ENCODE assay signal across 16 cellular contexts in genomic region chr11:125148743-125149142, GRCh38. TPM values are rescaled to one million over a fixed set of nuclear protein-coding genes. Genes with fewer than 3 reads are reported as not detected.
DNase-seq lines count a peak whose midpoint lies in the region; ATAC-seq and TF ChIP-seq lines count a peak whose summit lies in the region.
"Had no signal": no experiment of that assay in that cellular context is flagged by ENCODE, and none has a peak within 500 bp of the region (broad histone marks: within the 10 kb centered on the region; RNA-seq: fewer than 3 reads in every experiment).

No MANE protein-coding gene starts in this region.

- no peak overlapping the region for H3K4me3 Mint-ChIP-seq in activated CD8-positive, alpha-beta memory T cell treated with anti-CD3 and anti-CD28 coated beads, Interleukin-2, amount 10 ng/mL, durations not matched to agents 7 days and 5 days
- H3K4me3 Mint-ChIP-seq in WTC11 = no peak overlapping the region
- H3K4me3 Mint-ChIP-seq in osteocyte (ENCODE audit: unreplicated experiment) = no peak overlapping the region
- H3K4me3 Mint-ChIP-seq: CD4-positive, alpha-beta memory T cell; H9 had no signal

- no peaks in the 10 kb centered on the region for H3K4me1 Mint-ChIP-seq in activated CD8-positive, alpha-beta memory T cell treated with anti-CD3 and anti-CD28 coated beads, Interleukin-2, amount 10 ng/mL, durations not matched to agents 7 days and 5 days
- H3K4me1 Mint-ChIP-seq in WTC11 (peaks cover 25% of the 10 kb centered on the region), osteocyte (ENCODE audit: unreplicated experiment) (peaks cover 9% of the 10 kb centered on the region)
- H3K4me1 Mint-ChIP-seq: CD14-positive monocyte; CD4-positive, alpha-beta memory T cell had no signal

- TF ChIP-seq CTCF in WTC11 (IDR thresholded peaks at IDR 0.05) (no peak), osteocyte (IDR thresholded peaks at IDR 0.05) (no peak)

- H3K27me3 Mint-ChIP-seq in activated CD8-positive, alpha-beta memory T cell treated with anti-CD3 and anti-CD28 coated beads, Interleukin-2, amount 10 ng/mL, durations not matched to agents 7 days and 5 days = peaks cover 12% of the 10 kb centered on the region
- peaks cover 82% of the 10 kb centered on the region for H3K27me3 Mint-ChIP-seq in WTC11 (ENCODE audit: low read depth)
- H3K27me3 Mint-ChIP-seq in osteocyte (ENCODE audit: unreplicated experiment) = no peaks in the 10 kb centered on the region

- CTCF ChIA-PET in activated CD8-positive, alpha-beta memory T cell treated with anti-CD3 and anti-CD28 coated beads, Interleukin-2, amount 10 ng/mL, durations not matched to agents 7 days and 5 days (lab: Charles Lee) = interaction anchor here (1.2 kb wide), 1 partner anchor 215 kb away, joined by 4 read pairs; no protein-coding TSS in a partner anchor
- CTCF ChIA-PET in WTC11 (lab: Charles Lee) = interaction anchor here (1.2 to 1.6 kb wide), 3 partner anchors 16 to 197 kb away, joined by 3 to 6 read pairs (median 4); partner anchors contain the start of gene PKNOX2

- peak; percentile 33 for DNase-seq in activated CD8-positive, alpha-beta memory T cell treated with anti-CD3 and anti-CD28 coated beads, Interleukin-2, amount 10 ng/mL, durations not matched to agents 7 days and 5 days
- no peak for DNase-seq in activated CD8-positive, alpha-beta memory T cell treated with anti-CD3 and anti-CD28 coated beads, Interleukin-2, amount 50 U/mL, for 4 hours
- DNase-seq in WTC11 (ENCODE audit: low spot score) (no peak), foreskin melanocyte (peak; percentile 6), osteocyte (ENCODE audit: extremely low spot score, unreplicated experiment) (peak; percentile 23), GM03348 (ENCODE audit: low spot score) (no peak), NCI-H2196 (lab: John Stamatoyannopoulos, UW; ENCODE audit: unreplicated experiment) (no peak)
- DNase-seq: 8988T; CD4-positive, alpha-beta memory T cell; DMS53; DND-41; EL; H9 had no signal

- H3K27ac Mint-ChIP-seq in activated CD8-positive, alpha-beta memory T cell treated with anti-CD3 and anti-CD28 coated beads, Interleukin-2, amount 10 ng/mL, durations not matched to agents 7 days and 5 days = no peak overlapping the region
- H3K27ac Mint-ChIP-seq in WTC11 (no peak overlapping the region), osteocyte (ENCODE audit: unreplicated experiment) (no peak overlapping the region)
- H3K27ac Mint-ChIP-seq: CD14-positive monocyte; CD4-positive, alpha-beta memory T cell; H9 had no signal

- POLR2A ChIA-PET in WTC11 (lab: Charles Lee) = no interaction called here

- ATAC-seq in activated CD8-positive, alpha-beta memory T cell treated with anti-CD3 and anti-CD28 coated beads, Interleukin-2, amount 10 ng/mL, durations not matched to agents 7 days and 5 days = no peak
- ATAC-seq in WTC11 (no peak), HG03457 (IDR thresholded peaks at IDR 0.05; ENCODE audit: unreplicated experiment) (no peak)

- no peaks in the 10 kb centered on the region for H3K9me3 Mint-ChIP-seq in activated CD8-positive, alpha-beta memory T cell treated with anti-CD3 and anti-CD28 coated beads, Interleukin-2, amount 10 ng/mL, durations not matched to agents 7 days and 5 days (ENCODE audit: low read depth)
- H3K9me3 Mint-ChIP-seq in WTC11 (no peaks in the 10 kb centered on the region), osteocyte (ENCODE audit: unreplicated experiment) (no peaks in the 10 kb centered on the region)
- H3K9me3 Mint-ChIP-seq: CD4-positive, alpha-beta memory T cell; H9 had no signal

- no peaks in the 10 kb centered on the region for H3K36me3 Mint-ChIP-seq in activated CD8-positive, alpha-beta memory T cell treated with anti-CD3 and anti-CD28 coated beads, Interleukin-2, amount 10 ng/mL, durations not matched to agents 7 days and 5 days
- no peaks in the 10 kb centered on the region for H3K36me3 Mint-ChIP-seq in WTC11
- no peaks in the 10 kb centered on the region for H3K36me3 Mint-ChIP-seq in osteocyte (ENCODE audit: unreplicated experiment)
- H3K36me3 Mint-ChIP-seq: CD14-positive monocyte; CD4-positive, alpha-beta memory T cell had no signal

TF ChIP-seq in WTC11, 78 proteins besides CTCF, POLR2A, EP300 and RAD21:
- TF ChIP-seq USF1 (CRISPR knock-in tag; IDR thresholded peaks at IDR 0.05) (peak; percentile 24; the same call in 1 of the 2 replicates), ERG (CRISPR knock-in tag; IDR thresholded peaks at IDR 0.05) (no peak), USF2 (CRISPR knock-in tag; IDR thresholded peaks at IDR 0.05) (peak; percentile 52; the same call in 1 of the 2 replicates), TP53 (CRISPR knock-in tag; IDR thresholded peaks at IDR 0.05) (no peak)

RNA-seq across cellular contexts. Expression of gene PKNOX2, which starts 15.8 kb away (rescaled TPM):
- not detected for total RNA-seq in activated CD8-positive, alpha-beta memory T cell treated with anti-CD3 and anti-CD28 coated beads, Interleukin-2, amount 10 ng/mL, durations not matched to agents 7 days and 5 days
- 1.9 to 3.7 TPM (median 2.3 TPM) in 3 replicates for total RNA-seq in WTC11 (2021)
- 78.7 and 89.3 TPM in 2 replicates for total RNA-seq in osteocyte
- total RNA-seq: CD4-positive, alpha-beta memory T cell; HT-29 had no signal

RNA-seq across cellular contexts. Expression of gene TMEM218, which starts 37.3 kb away (rescaled TPM):
- total RNA-seq in activated CD8-positive, alpha-beta memory T cell treated with anti-CD3 and anti-CD28 coated beads, Interleukin-2, amount 10 ng/mL, durations not matched to agents 7 days and 5 days = 10 to 100 TPM; 14.1 to 16.1 TPM
- total RNA-seq in WTC11 (2021) (10.3 to 12.4 TPM (median 11.0 TPM) in 3 replicates), osteocyte (19.9 and 23.7 TPM in 2 replicates)

Comparison
In these comparisons a context has a peak if more than half of its experiments do, and no peak if none do; other contexts are left out.
1. DNase-seq: peak in activated CD8-positive, alpha-beta memory T cell treated with anti-CD3 and anti-CD28 coated beads, Interleukin-2, amount 10 ng/mL, durations not matched to agents 7 days and 5 days (single experiment), foreskin melanocyte (single experiment) and osteocyte (single experiment); none in activated CD8-positive, alpha-beta memory T cell treated with anti-CD3 and anti-CD28 coated beads, Interleukin-2, amount 50 U/mL, for 4 hours (single experiment), WTC11 (single experiment), GM03348 (single experiment) and NCI-H2196 (single experiment).
2. RNA of gene PKNOX2, which starts 15.8 kb away (total RNA-seq): 78.7 to 89.3 TPM in osteocyte; 1.9 to 3.7 TPM in WTC11 and not detected in activated CD8-positive, alpha-beta memory T cell treated with anti-CD3 and anti-CD28 coated beads, Interleukin-2, amount 10 ng/mL, durations not matched to agents 7 days and 5 days; every median in the first group is over 10 times any median in the second.